9 cellular contexts compared by ENCODE assay signal in genomic region chr14:100341301-100342031, GRCh38. TPM values are rescaled to one million over a fixed set of nuclear protein-coding genes. Genes with fewer than 3 reads are reported as not detected.
DNase-seq lines count a peak whose midpoint lies in the region; ATAC-seq, FAIRE-seq and TF ChIP-seq lines count a peak whose summit lies in the region.
"Had no signal": no experiment of that assay in that cellular context is flagged by ENCODE, and none has a peak within 500 bp of the region (broad histone marks: within the 10 kb centered on the region; RNA-seq: fewer than 3 reads in every experiment).

No MANE protein-coding gene starts in this region.

- TF ChIP-seq CTCF in astrocyte (IDR thresholded peaks at IDR 0.05; ENCODE audit: insufficient read depth, low read depth, low read length) (no peak), keratinocyte (optimal IDR thresholded peaks at IDR 0.05 in 1 of 3, IDR thresholded peaks at IDR 0.05 in 1 of 3, conservative IDR thresholded peaks at IDR 0.05 in 1 of 3; ENCODE audit: extremely low read depth in 1 of 3, insufficient read depth in 2 of 3, low read length in 3 of 3) (no peak)

- peaks cover 35% of the 10 kb centered on the region for H3K36me3 Mint-ChIP-seq in astrocyte (ENCODE audit: low read depth, unreplicated experiment)
- peaks cover 77% of the 10 kb centered on the region for H3K36me3 Mint-ChIP-seq in stimulated activated naive CD8-positive, alpha-beta T cell treated with anti-CD3 and anti-CD28 coated beads, Interleukin-15, Interleukin-2, amounts not matched to agents 100 ng/mL and 50 ng/mL, for 24 hours (ENCODE audit: low read depth)

- peak overlapping the region; percentile 53 for H3K9ac ChIP-seq in astrocyte (ENCODE audit: low read length)
- H3K9ac ChIP-seq in keratinocyte (ENCODE audit: control insufficient read depth, extremely low read depth, insufficient read depth, low read length) = no peak overlapping the region

- peak overlapping the region; percentile 75 for H3K27ac Mint-ChIP-seq in astrocyte (ENCODE audit: unreplicated experiment)
- peak overlapping the region; percentile 80 for H3K27ac Mint-ChIP-seq in stimulated activated naive CD8-positive, alpha-beta T cell treated with anti-CD3 and anti-CD28 coated beads, Interleukin-15, Interleukin-2, amounts not matched to agents 100 ng/mL and 50 ng/mL, for 24 hours

- no peaks in the 10 kb centered on the region for H3K9me1 ChIP-seq in keratinocyte (ENCODE audit: control insufficient read depth, extremely low read depth, insufficient read depth, low read length)

- ATAC-seq in GM18909 (IDR thresholded peaks at IDR 0.05; ENCODE audit: poor library complexity, unreplicated experiment) = peak; percentile 43

- peak overlapping the region; percentile 75 for H3K27ac ChIP-seq in astrocyte (ENCODE audit: low read depth, low read length)
- H3K27ac ChIP-seq in keratinocyte (ENCODE audit: control insufficient read depth, insufficient read depth, low read length) = peak overlapping the region; percentile 67

- H3K27me3 ChIP-seq in astrocyte (ENCODE audit: insufficient read depth, low read length) = no peaks in the 10 kb centered on the region
- no peaks in the 10 kb centered on the region for H3K27me3 ChIP-seq in keratinocyte (ENCODE audit: control insufficient read depth, extremely low read depth, insufficient read depth, low read length)

- H3K4me3 Mint-ChIP-seq in astrocyte (ENCODE audit: unreplicated experiment) = no peak overlapping the region
- no peak overlapping the region for H3K4me3 Mint-ChIP-seq in stimulated activated naive CD8-positive, alpha-beta T cell treated with anti-CD3 and anti-CD28 coated beads, Interleukin-15, Interleukin-2, amounts not matched to agents 100 ng/mL and 50 ng/mL, for 24 hours

- FAIRE-seq in astrocyte (lab: Jason Lieb, UNC) = no peak
- peak; percentile 64 for FAIRE-seq in keratinocyte (lab: Jason Lieb, UNC)
- FAIRE-seq: endometrium had no signal

- H2AFZ ChIP-seq in astrocyte (ENCODE audit: low read depth, low read length) = no peak overlapping the region
- no peak overlapping the region for H2AFZ ChIP-seq in keratinocyte (ENCODE audit: control insufficient read depth, low read length)

- dilution Hi-C loops in keratinocyte (cut with MboI; ENCODE audit: extremely low pct_ligation_motif_present, low sequenced_read_pairs) = no loop called here

- no peak overlapping the region for H3K4me3 ChIP-seq in astrocyte (ENCODE audit: insufficient read depth, low read depth, low read length)
- H3K4me3 ChIP-seq in keratinocyte (ENCODE audit: control insufficient read depth in 2 of 3, extremely low read depth in 1 of 3, insufficient read depth in 2 of 3, low read depth in 1 of 3, low read length in 3 of 3) = no peak overlapping the region

- H3K4me1 ChIP-seq in astrocyte (ENCODE audit: insufficient read depth, low read length) (peaks cover 8% of the 10 kb centered on the region), keratinocyte (ENCODE audit: control insufficient read depth, extremely low read depth, insufficient read depth, low read length) (peaks cover 4% of the 10 kb centered on the region)

- no peaks in the 10 kb centered on the region for H3K79me2 ChIP-seq in astrocyte (ENCODE audit: insufficient read depth, low read length)
- no peaks in the 10 kb centered on the region for H3K79me2 ChIP-seq in keratinocyte (ENCODE audit: control insufficient read depth, insufficient read depth, low read length)

- no peaks in the 10 kb centered on the region for H3K27me3 Mint-ChIP-seq in astrocyte (ENCODE audit: low read depth, unreplicated experiment)
- H3K27me3 Mint-ChIP-seq in stimulated activated naive CD8-positive, alpha-beta T cell treated with anti-CD3 and anti-CD28 coated beads, Interleukin-15, Interleukin-2, amounts not matched to agents 100 ng/mL and 50 ng/mL, for 24 hours = no peaks in the 10 kb centered on the region

- H3K9me3 Mint-ChIP-seq in astrocyte (ENCODE audit: unreplicated experiment) = no peaks in the 10 kb centered on the region
- no peaks in the 10 kb centered on the region for H3K9me3 Mint-ChIP-seq in stimulated activated naive CD8-positive, alpha-beta T cell treated with anti-CD3 and anti-CD28 coated beads, Interleukin-15, Interleukin-2, amounts not matched to agents 100 ng/mL and 50 ng/mL, for 24 hours

- H4K20me1 ChIP-seq in astrocyte (ENCODE audit: insufficient read depth, low read length) (no peaks in the 10 kb centered on the region), keratinocyte (ENCODE audit: control insufficient read depth, extremely low read depth, insufficient read depth, low read length) (no peaks in the 10 kb centered on the region)

- peak; percentile 70 for DNase-seq in A172 (ENCODE audit: low spot score)
- peak; percentile 94 to 96 for DNase-seq in Kasumi-1 (lab: John Stamatoyannopoulos, UW)
- DNase-seq in astrocyte (ENCODE audit: low read depth) = peak; percentile 78
- DNase-seq in keratinocyte (ENCODE audit: low read depth, low spot score) = peak; percentile 11
- no peak for DNase-seq in ecto neural progenitor cell (ENCODE audit: low spot score)
- DNase-seq in NCI-H526 treated with DMSO at 0.1 percent for 48 hours (lab: John Stamatoyannopoulos, UW) = no peak

- H3K36me3 ChIP-seq in astrocyte (ENCODE audit: insufficient read depth, low read length) (peaks cover 17% of the 10 kb centered on the region), keratinocyte (ENCODE audit: control insufficient read depth in 2 of 2, extremely low read depth in 1 of 2, insufficient read depth in 2 of 2, low read length in 2 of 2) (peaks cover 26 to 34% of the 10 kb centered on the region in 2 experiments)

- H3K4me1 Mint-ChIP-seq in astrocyte (ENCODE audit: low read depth, unreplicated experiment) = peaks cover 15% of the 10 kb centered on the region
- peaks cover 33% of the 10 kb centered on the region for H3K4me1 Mint-ChIP-seq in stimulated activated naive CD8-positive, alpha-beta T cell treated with anti-CD3 and anti-CD28 coated beads, Interleukin-15, Interleukin-2, amounts not matched to agents 100 ng/mL and 50 ng/mL, for 24 hours (ENCODE audit: low read depth)

- H3K4me2 ChIP-seq in astrocyte (ENCODE audit: low read length) = peak overlapping the region; percentile 13
- H3K4me2 ChIP-seq in keratinocyte (ENCODE audit: control insufficient read depth, extremely low read depth, insufficient read depth, low read depth, low read length) = no peak overlapping the region

- no peaks in the 10 kb centered on the region for H3K9me3 ChIP-seq in astrocyte (ENCODE audit: insufficient read depth, low read depth, low read length)
- H3K9me3 ChIP-seq in keratinocyte (ENCODE audit: control insufficient read depth, low read depth, low read length) = no peaks in the 10 kb centered on the region

RNA-seq across cellular contexts. Expression of gene SLC25A47, which starts 18.3 kb away (rescaled TPM):
- total RNA-seq in A172 (2014; rRNA removed; shearing (Covaris generic)) = 0.24 TPM in 1 of 2 replicates, not detected in the other
- not detected in 2 replicates for total RNA-seq in astrocyte
- not detected in 3 replicates for polyA plus RNA-seq in keratinocyte
- polyA plus RNA-seq in keratinocyte (2011; ENCODE audit: low read depth) = not detected
- polyA plus RNA-seq in keratinocyte (2011; cell fraction: cytosol; rRNA removed) = not detected in 2 replicates
- not detected in 2 replicates for polyA plus RNA-seq in keratinocyte (2011; cell fraction: nucleus; rRNA removed)
- not detected in 2 replicates for polyA plus RNA-seq in keratinocyte (2012; ENCODE audit: low replicate concordance)
- not detected in 3 replicates for polyA minus RNA-seq in keratinocyte
- polyA minus RNA-seq in keratinocyte (2011; cell fraction: cytosol; rRNA and poly(A)+ RNA removed) = not detected
- not detected in 2 replicates for polyA minus RNA-seq in keratinocyte (2011; cell fraction: nucleus; rRNA and poly(A)+ RNA removed)

RNA-seq across cellular contexts. Expression of gene WDR25, which starts 34.8 kb away (rescaled TPM):
- total RNA-seq in A172 (2014; rRNA removed; shearing (Covaris generic)) = 11.2 and 12.9 TPM in 2 replicates
- 12.3 and 13.1 TPM in 2 replicates for total RNA-seq in astrocyte
- 5.4 to 6.5 TPM (median 5.8 TPM) in 3 replicates for polyA plus RNA-seq in keratinocyte
- 3.7 TPM for polyA plus RNA-seq in keratinocyte (2011; ENCODE audit: low read depth)
- polyA plus RNA-seq in keratinocyte (2011; cell fraction: cytosol; rRNA removed) = 4.5 and 5.2 TPM in 2 replicates
- polyA plus RNA-seq in keratinocyte (2011; cell fraction: nucleus; rRNA removed) = 9.0 and 10.0 TPM in 2 replicates
- polyA plus RNA-seq in keratinocyte (2012; ENCODE audit: low replicate concordance) = 5.0 and 5.9 TPM in 2 replicates
- polyA minus RNA-seq in keratinocyte = 5.4 to 10.0 TPM (median 6.4 TPM) in 3 replicates
- 9.2 TPM for polyA minus RNA-seq in keratinocyte (2011; cell fraction: cytosol; rRNA and poly(A)+ RNA removed)
- polyA minus RNA-seq in keratinocyte (2011; cell fraction: nucleus; rRNA and poly(A)+ RNA removed) = 5.4 and 7.1 TPM in 2 replicates

RNA-seq across cellular contexts. Expression of gene SLC25A29, which starts 35.2 kb away (rescaled TPM):
- 34.7 and 37.5 TPM in 2 replicates for total RNA-seq in A172 (2014; rRNA removed; shearing (Covaris generic))
- total RNA-seq in astrocyte = 24.3 and 30.2 TPM in 2 replicates
- polyA plus RNA-seq in keratinocyte = 11.1 to 46.2 TPM (median 16.3 TPM) in 3 replicates
- 6.3 TPM for polyA plus RNA-seq in keratinocyte (2011; ENCODE audit: low read depth)
- polyA plus RNA-seq in keratinocyte (2011; cell fraction: cytosol; rRNA removed) = 6.2 and 13.2 TPM in 2 replicates
- 55.8 and 99.0 TPM in 2 replicates for polyA plus RNA-seq in keratinocyte (2011; cell fraction: nucleus; rRNA removed)
- polyA plus RNA-seq in keratinocyte (2012; ENCODE audit: low replicate concordance) = 12.7 and 25.0 TPM in 2 replicates
- 10.3 to 19.7 TPM (median 17.5 TPM) in 3 replicates for polyA minus RNA-seq in keratinocyte
- 30.7 TPM for polyA minus RNA-seq in keratinocyte (2011; cell fraction: cytosol; rRNA and poly(A)+ RNA removed)
- 23.7 and 29.2 TPM in 2 replicates for polyA minus RNA-seq in keratinocyte (2011; cell fraction: nucleus; rRNA and poly(A)+ RNA removed)

Comparison
In these comparisons a context has a peak if more than half of its experiments do, and no peak if none do; other contexts are left out.
1. DNase-seq: peak in A172 (single experiment), Kasumi-1 (2 of 2), astrocyte (single experiment) and keratinocyte (single experiment); none in ecto neural progenitor cell (single experiment) and NCI-H526 treated with DMSO at 0.1 percent for 48 hours (single experiment).